Comparison of ENCODE assay signal across 8 cellular contexts in genomic region chr3:77039606-77040553, GRCh38. TPM values are rescaled to one million over a fixed set of nuclear protein-coding genes. Genes with fewer than 3 reads are reported as not detected.
DNase-seq lines count a peak whose midpoint lies in the region; ATAC-seq and TF ChIP-seq lines count a peak whose summit lies in the region.

TSS of gene ROBO2 (plus strand) at chr3:77040099. CDS start at chr3:77040786, 687 bp downstream.

- H3K9me3 ChIP-seq in ES-I3 (ENCODE audit: control insufficient read depth, insufficient read depth, low read length) (no peaks in the 10 kb centered on the region), mucosa of stomach (ENCODE audit: control insufficient read depth, low read length) (no peaks in the 10 kb centered on the region)

- peak; percentile 89 for DNase-seq in NCI-H748 (lab: John Stamatoyannopoulos, UW; ENCODE audit: unreplicated experiment)
- DNase-seq in endothelial cell (ENCODE audit: low spot score) = peak; percentile 64
- no peak for DNase-seq in A172 (ENCODE audit: low spot score)
- DNase-seq in stimulated activated naive CD4-positive, alpha-beta T cell (lab: John Stamatoyannopoulos, UW) = no peak

- peak within 1 kb of the TSS; percentile 23 for H3K4me3 ChIP-seq in mucosa of stomach (ENCODE audit: low read length)

- H3K27me3 Mint-ChIP-seq in endothelial cell (ENCODE audit: unreplicated experiment) = peaks cover 5% of the 10 kb centered on the region

- H3K27me3 ChIP-seq in mucosa of stomach (ENCODE audit: control insufficient read depth, insufficient read depth, low read length) = peaks cover 35% of the 10 kb centered on the region

- no peak within 1 kb of the TSS for H3K27ac Mint-ChIP-seq in endothelial cell (ENCODE audit: unreplicated experiment)

- no peaks in the 10 kb centered on the region for H3K36me3 ChIP-seq in ES-I3 (ENCODE audit: insufficient read depth, low read length)
- no peaks in the 10 kb centered on the region for H3K36me3 ChIP-seq in mucosa of stomach (ENCODE audit: control insufficient read depth, insufficient read depth, low read length)

- no peak for ATAC-seq in HG02588 (IDR thresholded peaks at IDR 0.05; ENCODE audit: unreplicated experiment)
- ATAC-seq in GM21528 (IDR thresholded peaks at IDR 0.05; ENCODE audit: low FRiP score, unreplicated experiment) = no peak

- H3K4me3 Mint-ChIP-seq in endothelial cell (ENCODE audit: unreplicated experiment) = peak within 1 kb of the TSS; percentile 96

- H3K9ac ChIP-seq in ES-I3 (ENCODE audit: low read depth, low read length) (peak within 1 kb of the TSS; percentile 61), mucosa of stomach (ENCODE audit: low read length) (peak within 1 kb of the TSS; percentile 24)

- no peaks in the 10 kb centered on the region for H3K36me3 Mint-ChIP-seq in endothelial cell (ENCODE audit: low read depth, unreplicated experiment)

- H3K4me1 Mint-ChIP-seq in endothelial cell (ENCODE audit: unreplicated experiment) = peaks cover 8% of the 10 kb centered on the region

- no peaks in the 10 kb centered on the region for H3K9me3 Mint-ChIP-seq in endothelial cell (ENCODE audit: unreplicated experiment)

- no peak for TF ChIP-seq CTCF in endothelial cell (IDR thresholded peaks at IDR 0.05; ENCODE audit: unreplicated experiment)

- H3K4me1 ChIP-seq in ES-I3 (ENCODE audit: insufficient read depth, low read length) = peaks cover 7% of the 10 kb centered on the region
- H3K4me1 ChIP-seq in mucosa of stomach (ENCODE audit: control insufficient read depth, insufficient read depth, low read length) = peaks cover 9% of the 10 kb centered on the region

RNA-seq across cellular contexts. Expression of gene ROBO2, which starts in this region (rescaled TPM):
- 2.5 TPM for total RNA-seq in endothelial cell (ENCODE audit: unreplicated experiment)
- total RNA-seq in A172 (2014; rRNA removed; shearing (Covaris generic)) = not detected in 2 replicates

Comparison
In these comparisons a context has a peak if more than half of its experiments do, and no peak if none do; other contexts are left out.
1. DNase-seq: peak in NCI-H748 (single experiment) and endothelial cell (single experiment); none in A172 (single experiment) and stimulated activated naive CD4-positive, alpha-beta T cell (0 of 6).